In the genomic region with DNA sequence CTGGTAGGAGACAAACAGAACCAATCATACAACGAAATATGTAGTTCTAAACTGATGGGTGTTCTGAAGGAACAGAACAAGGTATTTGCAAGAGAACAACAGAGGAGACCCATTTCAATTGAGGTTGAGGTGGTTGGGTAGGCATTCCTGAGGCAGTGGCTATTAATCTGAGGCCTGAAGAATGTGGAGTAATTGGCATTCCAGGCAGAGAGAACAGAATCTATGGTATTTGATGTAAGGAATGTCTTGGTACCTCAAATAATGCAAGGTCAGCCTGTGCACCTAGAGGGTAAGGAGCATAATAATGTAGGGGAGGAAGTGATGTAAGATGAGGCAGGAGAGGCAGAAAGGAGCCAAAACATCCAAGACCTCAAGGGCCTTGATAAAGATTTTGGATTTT, we compare ENCODE assay signal across 23 cellular contexts.
"Had no signal": no experiment of that assay in that cellular context is flagged by ENCODE, and none has a peak within 500 bp of the region (broad histone marks: within the 10 kb centered on the region; RNA-seq: fewer than 3 reads in every experiment).

No MANE protein-coding gene starts in this region.

- H3K9me3 ChIP-seq: left ventricle myocardium inferior, lower lobe of right lung, prostate gland, right lobe of liver, testis, transverse colon had no signal

- ATAC-seq: esophagus mucosa; gastrocnemius medialis; lower lobe of right lung; natural killer cell treated with Interleukin-12 subunit alpha and Interleukin-12 subunit beta and Interleukin-15 and Interleukin-18, amount 100 ng/mL, for 72 hours; right lobe of liver; stimulated activated memory B cell treated with anti-CD40 and anti-IgM and Interleukin-4, amounts not matched to agents 10 μg/mL and 1 μg/mL and 100 μg/mL, for 72 hours; stimulated activated naive CD8-positive, alpha-beta T cell treated with anti-CD3 and anti-CD28 coated beads, Interleukin-15, amount 100 ng/mL, for 72 hours had no signal

- H3K36me3 ChIP-seq: gastrocnemius medialis, left ventricle myocardium inferior, lower lobe of right lung, prostate gland, right lobe of liver, transverse colon had no signal

- H3K9ac ChIP-seq: parathyroid adenoma had no signal

- H2AFZ ChIP-seq: parathyroid adenoma had no signal

- H3K4me1 Mint-ChIP-seq: memory B cell had no signal

- H3K9me3 Mint-ChIP-seq: memory B cell; natural killer cell treated with Interleukin-12 subunit alpha and Interleukin-12 subunit beta and Interleukin-15 and Interleukin-18, amount 100 ng/mL, for 72 hours; stimulated activated memory B cell treated with anti-CD40 and anti-IgM and Interleukin-4, amounts not matched to agents 10 μg/mL and 1 μg/mL and 100 μg/mL, for 72 hours; stimulated activated naive CD8-positive, alpha-beta T cell treated with anti-CD3 and anti-CD28 coated beads, Interleukin-15, amount 100 ng/mL, for 72 hours had no signal

- DNase-seq: central memory CD4-positive, alpha-beta T cell; cortex of kidney; dorsolateral prefrontal cortex; effector CD8-positive, alpha-beta T cell; gastrocnemius medialis; glutamatergic neuron; left ventricle myocardium inferior; lower lobe of right lung; midbrain; retina; right lobe of liver; stimulated activated CD4-positive, alpha-beta T cell treated with anti-CD3 and anti-CD28 coated beads, Interleukin-15, amount 100 ng/mL, for 24 hours; stimulated activated CD4-positive, alpha-beta T cell treated with anti-CD3 and anti-CD28 coated beads, Interleukin-1b, Interleukin-23, amount 100 ng/mL, for 48 hours; stimulated activated CD4-positive, alpha-beta T cell treated with anti-CD3 and anti-CD28 coated beads, Interleukin-4, amount 100 ng/mL, for 24 hours; stimulated activated naive CD8-positive, alpha-beta T cell treated with anti-CD3 and anti-CD28 coated beads, Interleukin-15, amount 100 ng/mL, for 72 hours; testis; transverse colon had no signal

- H3K79me2 ChIP-seq: parathyroid adenoma had no signal

- H3K27ac ChIP-seq: dorsolateral prefrontal cortex, gastrocnemius medialis, left ventricle myocardium inferior, lower lobe of right lung, parathyroid adenoma, prostate gland, right lobe of liver, testis, transverse colon had no signal

- H3K4me3 ChIP-seq: dorsolateral prefrontal cortex, gastrocnemius medialis, left ventricle myocardium inferior, lower lobe of right lung, prostate gland, right lobe of liver, testis, transverse colon had no signal

- H3K27ac Mint-ChIP-seq: memory B cell; natural killer cell treated with Interleukin-12 subunit alpha and Interleukin-12 subunit beta and Interleukin-15 and Interleukin-18, amount 100 ng/mL, for 72 hours; stimulated activated memory B cell treated with anti-CD40 and anti-IgM and Interleukin-4, amounts not matched to agents 10 μg/mL and 1 μg/mL and 100 μg/mL, for 72 hours; stimulated activated naive CD8-positive, alpha-beta T cell treated with anti-CD3 and anti-CD28 coated beads, Interleukin-15, amount 100 ng/mL, for 72 hours had no signal

- H3K36me3 Mint-ChIP-seq: memory B cell; natural killer cell treated with Interleukin-12 subunit alpha and Interleukin-12 subunit beta and Interleukin-15 and Interleukin-18, amount 100 ng/mL, for 72 hours; stimulated activated memory B cell treated with anti-CD40 and anti-IgM and Interleukin-4, amounts not matched to agents 10 μg/mL and 1 μg/mL and 100 μg/mL, for 72 hours had no signal

- H3K4me1 ChIP-seq: gastrocnemius medialis, left ventricle myocardium inferior, lower lobe of right lung, parathyroid adenoma, prostate gland, right lobe of liver, testis, transverse colon had no signal

- H3K27me3 ChIP-seq: right lobe of liver, testis had no signal

- H3K4me3 Mint-ChIP-seq: memory B cell; natural killer cell treated with Interleukin-12 subunit alpha and Interleukin-12 subunit beta and Interleukin-15 and Interleukin-18, amount 100 ng/mL, for 72 hours; stimulated activated memory B cell treated with anti-CD40 and anti-IgM and Interleukin-4, amounts not matched to agents 10 μg/mL and 1 μg/mL and 100 μg/mL, for 72 hours; stimulated activated naive CD8-positive, alpha-beta T cell treated with anti-CD3 and anti-CD28 coated beads, Interleukin-15, amount 100 ng/mL, for 72 hours had no signal
